In genomic region chr17:61716225-61716829, GRCh38 we compare ENCODE assay signal across 3 cellular contexts.
TF ChIP-seq lines count a peak whose summit lies in the region.

No MANE protein-coding gene starts in this region.

TF ChIP-seq in A549, 52 proteins besides CTCF, POLR2A, EP300 and RAD21 (continued from another document):
- no peak for TF ChIP-seq REST (IDR thresholded peaks at IDR 0.05)
- TF ChIP-seq ESRRA (IDR thresholded peaks at IDR 0.05; ENCODE audit: borderline replicate concordance, low read length), result no peak
- TF ChIP-seq BCL3 (IDR thresholded peaks at IDR 0.05), result no peak
- no peak for TF ChIP-seq HOXB13 (CRISPR knock-in tag; IDR thresholded peaks at IDR 0.05; ENCODE audit: low read depth)
- TF ChIP-seq E2F6 (IDR thresholded peaks at IDR 0.05; ENCODE audit: borderline replicate concordance, low read depth), result no peak
- no peak for TF ChIP-seq CHD4 (IDR thresholded peaks at IDR 0.05; ENCODE audit: borderline replicate concordance)
- no peak for TF ChIP-seq RCOR1 (IDR thresholded peaks at IDR 0.05; ENCODE audit: low read depth, low read length)
- no peak for TF ChIP-seq SREBF2 (IDR thresholded peaks at IDR 0.05)

TF ChIP-seq in HEK293, 187 proteins besides CTCF, POLR2A, EP300 and RAD21 (continued from another document):
- TF ChIP-seq ZNF18 (tag by site-specific recombination; IDR thresholded peaks at IDR 0.05) (no peak), YY1 (tag by site-specific recombination; IDR thresholded peaks at IDR 0.05) (no peak), ZNF768 (tag by site-specific recombination; IDR thresholded peaks at IDR 0.05) (no peak), ZNF202 (tag by site-specific recombination; IDR thresholded peaks at IDR 0.05; ENCODE audit: borderline replicate concordance) (peak; percentile 8; the same call in 1 of the 2 replicates), ZNF10 (tag by site-specific recombination; IDR thresholded peaks at IDR 0.05) (no peak), HOXC10 (CRISPR knock-in tag; IDR thresholded peaks at IDR 0.05) (no peak), ZNF302 (tag by site-specific recombination; IDR thresholded peaks at IDR 0.05; ENCODE audit: low read depth) (no peak), PBX3 (CRISPR knock-in tag; IDR thresholded peaks at IDR 0.05) (no peak), ZNF24 (tag by site-specific recombination; IDR thresholded peaks at IDR 0.05) (no peak), MEIS1 (CRISPR knock-in tag; IDR thresholded peaks at IDR 0.05; ENCODE audit: borderline replicate concordance) (no peak), SETDB1 (IDR thresholded peaks at IDR 0.05; ENCODE audit: insufficient read length, low read length) (peak; percentile 84), ZNF248 (tag by site-specific recombination; IDR thresholded peaks at IDR 0.05) (no peak), REPIN1 (tag by site-specific recombination; IDR thresholded peaks at IDR 0.05; ENCODE audit: low read depth) (no peak), ZNF292 (tag by site-specific recombination; IDR thresholded peaks at IDR 0.05; ENCODE audit: borderline replicate concordance, low read depth) (no peak)
TF ChIP-seq in HEK293: peak in this region for 2.

TF ChIP-seq in K562, 482 proteins besides CTCF, POLR2A, EP300 and RAD21 (continued from another document):
- no peak for TF ChIP-seq ZKSCAN8 (CRISPR knock-in tag; IDR thresholded peaks at IDR 0.05)
- TF ChIP-seq ZBTB11 (CRISPR knock-in tag; IDR thresholded peaks at IDR 0.05), result peak in 1 of 3 experiments; percentile 66; a peak in 2 of 6 replicates
